14 cellular contexts compared by ENCODE assay signal in genomic region chr1:39165049-39165448, GRCh38. TPM values are rescaled to one million over a fixed set of nuclear protein-coding genes. Genes with fewer than 3 reads are reported as not detected.
A peak's percentile ranks its signal among the peaks of the same experiment; 100 is the strongest.
DNase-seq lines count a peak whose midpoint lies in the region; ATAC-seq and TF ChIP-seq lines count a peak whose summit lies in the region.
"Had no signal": no experiment of that assay in that cellular context is flagged by ENCODE, and none has a peak within 500 bp of the region (broad histone marks: within the 10 kb centered on the region; RNA-seq: fewer than 3 reads in every experiment).

No MANE protein-coding gene starts in this region.

- peaks cover 0 to 75% (median 53%) of the 10 kb centered on the region in 4 donors for H3K4me1 ChIP-seq in sigmoid colon

- CTCF ChIA-PET in T-cell (lab: Charles Lee): no interaction called here

- intact Hi-C loops in left ventricle myocardium superior (cut with micrococcal nuclease) (no loop called here), sigmoid colon (cut with DNase I) (no loop called here)

- no peak for DNase-seq in HFFc6
- no peak for DNase-seq in brain microvascular endothelial cell
- DNase-seq in left ventricle myocardium superior: no peak
- no peak for DNase-seq in sigmoid colon
- no peak for DNase-seq in ACHN
- no peak for DNase-seq in hypothalamus (lab: John Stamatoyannopoulos, UW)
- DNase-seq in T-cell: no peak
- DNase-seq: CD4-positive, CD25-positive, alpha-beta regulatory T cell; esophagus squamous epithelium; HCEC 1CT; stimulated activated naive CD8-positive, alpha-beta T cell treated with anti-CD3 and anti-CD28 coated beads, Interleukin-15, amount 100 ng/mL, for 72 hours had no signal

- H3K4me3 ChIP-seq in brain microvascular endothelial cell (ENCODE audit: low read depth, low read length) (no peak overlapping the region), sigmoid colon (no peak overlapping the region)
- H3K4me3 ChIP-seq: esophagus squamous epithelium had no signal

- H3K4me3 Mint-ChIP-seq in HFFc6 (no peak overlapping the region), T-cell (no peak overlapping the region)
- H3K4me3 Mint-ChIP-seq: activated naive CD4-positive, alpha-beta T cell treated with anti-CD3 and anti-CD28 coated beads, Interleukin-2, amount 50 U/mL, for 24 hours; CD4-positive, CD25-positive, alpha-beta regulatory T cell; stimulated activated naive CD8-positive, alpha-beta T cell treated with anti-CD3 and anti-CD28 coated beads, Interleukin-15, amount 100 ng/mL, for 72 hours had no signal

- H3K9me3 ChIP-seq in sigmoid colon: no peaks in the 10 kb centered on the region
- H3K9me3 ChIP-seq: esophagus squamous epithelium had no signal

- H3K9me3 Mint-ChIP-seq in HFFc6 (no peaks in the 10 kb centered on the region), T-cell (no peaks in the 10 kb centered on the region)
- H3K9me3 Mint-ChIP-seq: activated naive CD4-positive, alpha-beta T cell treated with anti-CD3 and anti-CD28 coated beads, Interleukin-2, amount 50 U/mL, for 24 hours; CD4-positive, CD25-positive, alpha-beta regulatory T cell; stimulated activated naive CD8-positive, alpha-beta T cell treated with anti-CD3 and anti-CD28 coated beads, Interleukin-15, amount 100 ng/mL, for 72 hours had no signal

- 0 out of 2 replicates have a peak, but pooled peaks cover 4% of the 10 kb centered on the region for H3K36me3 Mint-ChIP-seq in HFFc6 (ENCODE audit: low read depth)
- no peaks in the 10 kb centered on the region for H3K36me3 Mint-ChIP-seq in T-cell
- H3K36me3 Mint-ChIP-seq: CD4-positive, CD25-positive, alpha-beta regulatory T cell had no signal

- no peaks in the 10 kb centered on the region for H3K27me3 ChIP-seq in brain microvascular endothelial cell (replicated peaks)
- H3K27me3 ChIP-seq in sigmoid colon: no peaks in the 10 kb centered on the region
- H3K27me3 ChIP-seq: esophagus squamous epithelium had no signal

- H3K27me3 Mint-ChIP-seq in HFFc6 (ENCODE audit: insufficient read depth) (peaks cover 5% of the 10 kb centered on the region; the same call in 1 of the 2 replicates), T-cell (peaks cover 0 to 1% of the 10 kb centered on the region in 2 donors)
- H3K27me3 Mint-ChIP-seq: activated naive CD4-positive, alpha-beta T cell treated with anti-CD3 and anti-CD28 coated beads, Interleukin-2, amount 50 U/mL, for 24 hours; CD4-positive, CD25-positive, alpha-beta regulatory T cell had no signal

- H3K36me3 ChIP-seq in brain microvascular endothelial cell (replicated peaks) (no peaks in the 10 kb centered on the region), sigmoid colon (no peaks in the 10 kb centered on the region)
- H3K36me3 ChIP-seq: esophagus squamous epithelium had no signal

- peak overlapping the region; percentile 2 for H3K27ac Mint-ChIP-seq in HFFc6
- no peak overlapping the region for H3K27ac Mint-ChIP-seq in T-cell
- H3K27ac Mint-ChIP-seq: activated naive CD4-positive, alpha-beta T cell treated with anti-CD3 and anti-CD28 coated beads, Interleukin-2, amount 50 U/mL, for 24 hours; CD4-positive, CD25-positive, alpha-beta regulatory T cell; stimulated activated naive CD8-positive, alpha-beta T cell treated with anti-CD3 and anti-CD28 coated beads, Interleukin-15, amount 100 ng/mL, for 72 hours had no signal

- H3K27ac ChIP-seq in brain microvascular endothelial cell (peak overlapping the region; percentile 38), sigmoid colon (peak overlapping the region; percentile 39 to 68 (median 57))
- H3K27ac ChIP-seq: esophagus squamous epithelium, VCaP had no signal

- no peak for TF ChIP-seq EP300 in sigmoid colon (IDR thresholded peaks at IDR 0.05)

- TF ChIP-seq POLR2A in sigmoid colon (IDR thresholded peaks at IDR 0.05): no peak

- in situ Hi-C loops in brain microvascular endothelial cell (cut with HindIII; ENCODE audit: low pct_ligation_motif_present, low sequenced_read_pairs) (no loop called here), ACHN (cut with HindIII; ENCODE audit: low pct_ligation_motif_present, low pct_unique_long_range_greater_than_20kb, low sequenced_read_pairs) (no loop called here)

- H3K4me1 Mint-ChIP-seq in HFFc6 (ENCODE audit: low read depth): peaks cover 60% of the 10 kb centered on the region
- H3K4me1 Mint-ChIP-seq in T-cell: no peaks in the 10 kb centered on the region
- H3K4me1 Mint-ChIP-seq: CD4-positive, CD25-positive, alpha-beta regulatory T cell had no signal

- TF ChIP-seq CTCF in HFFc6 (IDR thresholded peaks at IDR 0.05) (no peak), brain microvascular endothelial cell (IDR thresholded peaks at IDR 0.05; ENCODE audit: low read depth, low read length, missing control alignments) (no peak), sigmoid colon (IDR thresholded peaks at IDR 0.05) (no peak)

- WGBS in sigmoid colon, 2 donors: 24 to 69% methylated on average over 2 of the region's 2 CpGs

- POLR2A ChIA-PET in T-cell (lab: Charles Lee): no interaction called here

- ATAC-seq in left ventricle myocardium superior: peak; percentile 70
- ATAC-seq in T-cell (replicated peaks in 1 of 4): no peak
- no peak for ATAC-seq in HG02885 (IDR thresholded peaks at IDR 0.05; ENCODE audit: poor library complexity, unreplicated experiment)
- ATAC-seq: stimulated activated naive CD8-positive, alpha-beta T cell treated with anti-CD3 and anti-CD28 coated beads, Interleukin-15, amount 100 ng/mL, for 72 hours had no signal

RNA-seq across cellular contexts. Expression of gene MACF1, which starts 39.4 kb away (rescaled TPM):
- 100 to 1,000 TPM; 201 to 308 (median 223) TPM for total RNA-seq in HFFc6 (2021; fragmentation: NEBNext Ultra II Directional; extraction: Animal tissue kit (Norgen Biotek cat#: 25700))
- total RNA-seq in left ventricle myocardium superior (239 TPM), sigmoid colon (100 to 1,000 TPM; 292 to 657 (median 428) TPM), T-cell (100 to 1,000 TPM; 232 to 596 (median 258) TPM)
- polyA plus RNA-seq in sigmoid colon: 10 to 100 TPM; 16.0 to 74.1 (median 18.0) TPM
